8 cellular contexts compared by ENCODE assay signal in genomic region chr2:112054847-112055109, GRCh38. TPM values are rescaled to one million over a fixed set of nuclear protein-coding genes. Genes with fewer than 3 reads are reported as not detected.
DNase-seq lines count a peak whose midpoint lies in the region; ATAC-seq, FAIRE-seq and TF ChIP-seq lines count a peak whose summit lies in the region.
"Not testable (repeated sequence)": the region's sequence is repeated elsewhere in the genome, so short reads cannot be mapped to it uniquely, and the experiment has no call there.

No MANE protein-coding gene starts in this region.

- CTCF ChIA-PET in CD8-positive, alpha-beta memory T cell (lab: Charles Lee) = interaction anchor here (1.0 to 1.2 kb wide), 2 partner anchors 200 to 591 kb away, joined by 3 read pairs; partner anchors contain the start of genes SLC20A1 and ZC3H8
- CTCF ChIA-PET in Panc1 (lab: Charles Lee) = interaction anchor here (0.6 kb wide), 2 partner anchors 34 to 267 kb away, joined by 3 to 4 read pairs; no protein-coding TSS in a partner anchor

- ATAC-seq in HG02981 (IDR thresholded peaks at IDR 0.05; ENCODE audit: unreplicated experiment) = peak; percentile 45
- peak; percentile 78 for ATAC-seq in Panc1
- ATAC-seq in activated T-cell treated with anti-CD3 and anti-CD28 coated beads, Interleukin-2, amount 50 U/mL, for 72 hours (replicated peaks in 1 of 2) = peak; percentile 77
- ATAC-seq in right cardiac atrium = not testable (repeated sequence)
- ATAC-seq in omental fat pad (ENCODE audit: low FRiP score) = peak; percentile 78

- H3K27ac ChIP-seq in CD8-positive, alpha-beta memory T cell (ENCODE audit: low read depth, low read length); Panc1 (ENCODE audit: low read length); right cardiac atrium (ENCODE audit: low read length): not testable (repeated sequence)
- H3K27ac ChIP-seq in temporal lobe (ENCODE audit: low read depth, low read length) = peak overlapping the region; percentile 94

- not testable (repeated sequence) for H3K9me3 ChIP-seq in CD8-positive, alpha-beta memory T cell (ENCODE audit: low read length); Panc1 (ENCODE audit: control insufficient read depth, insufficient read depth, low read depth, low read length); right cardiac atrium (ENCODE audit: control insufficient read depth, low read length)

- peaks cover 0 to 29% (median 2%) of the 10 kb centered on the region in 3 donors for H3K36me3 Mint-ChIP-seq in CD8-positive, alpha-beta memory T cell
- not testable (repeated sequence) for H3K36me3 Mint-ChIP-seq in activated T-cell treated with anti-CD3 and anti-CD28 coated beads, Interleukin-2, amount 50 U/mL, for 72 hours (ENCODE audit: insufficient read depth in 2 of 2)

- H3K27ac Mint-ChIP-seq in CD8-positive, alpha-beta memory T cell = peak overlapping the region in 6 of 8 donors; percentile 40 to 96 (median 88)
- H3K27ac Mint-ChIP-seq in activated T-cell treated with anti-CD3 and anti-CD28 coated beads, Interleukin-2, amount 50 U/mL, for 72 hours = not testable (repeated sequence)

- POLR2A ChIA-PET in CD8-positive, alpha-beta memory T cell (lab: Charles Lee) = interaction anchor here (0.6 to 1.6 kb wide), 7 partner anchors 167 to 1196 kb away, joined by 3 to 5 read pairs (median 3); partner anchors contain the start of genes ANAPC1, BCL2L11 and SLC20A1
- POLR2A ChIA-PET in Panc1 (lab: Charles Lee) = interaction anchor here (0.6 kb wide), 1 partner anchor 42 kb away, joined by 3 read pairs; no protein-coding TSS in a partner anchor

- intact Hi-C loops in Panc1 (cut with micrococcal nuclease; ENCODE audit: unreplicated experiment); right cardiac atrium (cut with DNase I): not testable (repeated sequence)

- not testable (repeated sequence) for TF ChIP-seq CTCF in Panc1 (IDR thresholded peaks at IDR 0.05); bronchial epithelial cell (IDR thresholded peaks at IDR 0.05; ENCODE audit: insufficient read depth, low read length, severe bottlenecking); omental fat pad (IDR thresholded peaks at IDR 0.05)

- H3K4me3 ChIP-seq in CD8-positive, alpha-beta memory T cell (ENCODE audit: low read length) = not testable (repeated sequence)
- H3K4me3 ChIP-seq in Panc1 (ENCODE audit: low read depth in 2 of 2, low read length in 2 of 2) (peak overlapping the region in 1 of 2 experiments; percentile 82; a peak in 1 of 4 replicates), bronchial epithelial cell (ENCODE audit: low read depth, low read length) (peak overlapping the region; percentile 97), right cardiac atrium (ENCODE audit: low read length) (peak overlapping the region; percentile 60)

- in situ Hi-C loops in Panc1 (cut with HindIII; ENCODE audit: low pct_unique_long_range_greater_than_20kb, low sequenced_read_pairs) = not testable (repeated sequence)

- not testable (repeated sequence) for H3K27me3 ChIP-seq in CD8-positive, alpha-beta memory T cell (ENCODE audit: insufficient read depth, low read length, poor library complexity, severe bottlenecking); Panc1 (ENCODE audit: control insufficient read depth, insufficient read depth, low read length); bronchial epithelial cell (ENCODE audit: control insufficient read depth, insufficient read depth, low read length); right cardiac atrium (ENCODE audit: control insufficient read depth, insufficient read depth)

- not testable (repeated sequence) for H3K9me3 Mint-ChIP-seq in CD8-positive, alpha-beta memory T cell; activated T-cell treated with anti-CD3 and anti-CD28 coated beads, Interleukin-2, amount 50 U/mL, for 72 hours

- peaks cover 26% of the 10 kb centered on the region for H3K4me1 ChIP-seq in CD8-positive, alpha-beta memory T cell (ENCODE audit: insufficient read depth, low read length)
- peaks cover 14% of the 10 kb centered on the region for H3K4me1 ChIP-seq in Panc1 (ENCODE audit: control insufficient read depth, insufficient read depth, low read length)
- not testable (repeated sequence) for H3K4me1 ChIP-seq in right cardiac atrium (ENCODE audit: control insufficient read depth, insufficient read depth, low read length)

- H3K36me3 ChIP-seq in CD8-positive, alpha-beta memory T cell (ENCODE audit: insufficient read depth, low read length); Panc1 (ENCODE audit: control insufficient read depth, insufficient read depth, low read length); bronchial epithelial cell (ENCODE audit: control insufficient read depth, insufficient read depth, low read length): not testable (repeated sequence)

- whole genome bisulfite sequencing in right cardiac atrium = under 1% methylated on average over 19 of the region's 27 CpGs

- H3K27me3 Mint-ChIP-seq in CD8-positive, alpha-beta memory T cell; activated T-cell treated with anti-CD3 and anti-CD28 coated beads, Interleukin-2, amount 50 U/mL, for 72 hours (ENCODE audit: low read depth): not testable (repeated sequence)

- peak overlapping the region; percentile 85 to 98 (median 95) for H3K4me3 Mint-ChIP-seq in CD8-positive, alpha-beta memory T cell
- H3K4me3 Mint-ChIP-seq in activated T-cell treated with anti-CD3 and anti-CD28 coated beads, Interleukin-2, amount 50 U/mL, for 72 hours = peak overlapping the region; percentile 91 to 98

- H3K4me1 Mint-ChIP-seq in CD8-positive, alpha-beta memory T cell = peaks cover 38 to 46% (median 45%) of the 10 kb centered on the region in 3 donors
- H3K4me1 Mint-ChIP-seq in activated T-cell treated with anti-CD3 and anti-CD28 coated beads, Interleukin-2, amount 50 U/mL, for 72 hours (ENCODE audit: low read depth) = peaks cover 47% of the 10 kb centered on the region

- DNase-seq in CD8-positive, alpha-beta memory T cell = peak in 1 of 5 donors; percentile 99
- DNase-seq in Panc1 (ENCODE audit: low read depth, low spot score); activated T-cell treated with anti-CD3 and anti-CD28 coated beads, Interleukin-2, amount 50 U/mL, for 72 hours; bronchial epithelial cell (ENCODE audit: low read depth); right cardiac atrium; omental fat pad (ENCODE audit: low spot score): not testable (repeated sequence)

- BruUV-seq in Panc1 (replicated peaks; lab: Mats Ljungman, UMichigan) = not testable (repeated sequence)

- not testable (repeated sequence) for FAIRE-seq in bronchial epithelial cell (lab: Jason Lieb, UNC)

RNA-seq across cellular contexts. Expression of gene TMEM87B, which starts 0.3 kb away (rescaled TPM):
- 10 to 100 TPM; 16.8 to 17.3 TPM for total RNA-seq in CD8-positive, alpha-beta memory T cell
- 12.9 TPM for polyA plus RNA-seq in CD8-positive, alpha-beta memory T cell
- total RNA-seq in Panc1 (2021; ENCODE audit: unreplicated experiment) = 22.8 TPM
- polyA plus RNA-seq in Panc1 (2012; ENCODE audit: insufficient read length) = 17.1 TPM
- 10 to 100 TPM; 31.2 to 36.4 TPM for total RNA-seq in activated T-cell treated with anti-CD3 and anti-CD28 coated beads, Interleukin-2, amount 50 U/mL, for 72 hours
- total RNA-seq in bronchial epithelial cell = 31.4 and 37.1 TPM in 2 replicates
- total RNA-seq in right cardiac atrium = 10 to 100 TPM in 1 of 4 donors, 1 to 10 TPM in 3; 7.2 to 10.8 (median 9.7) TPM
- 4.4 TPM for polyA plus RNA-seq in right cardiac atrium
- total RNA-seq in omental fat pad = 10 to 100 TPM; 18.6 to 24.6 (median 22.6) TPM
- total RNA-seq in temporal lobe = 6.1 TPM
